ENCODE assay signal across 1 cellular context in genomic region chr2:42198466-42198865, GRCh38.
TF ChIP-seq lines count a peak whose summit lies in the region.

No MANE protein-coding gene starts in this region.

TF ChIP-seq in HepG2, 621 proteins besides CTCF, POLR2A, EP300 and RAD21:
- TF ChIP-seq ZBTB26 (CRISPR knock-in tag; IDR thresholded peaks at IDR 0.05; ENCODE audit: borderline replicate concordance) (no peak), HMGXB3 (CRISPR knock-in tag; IDR thresholded peaks at IDR 0.05; ENCODE audit: borderline replicate concordance) (0 out of 2 replicates have a peak, but pooled peaks have one; percentile 45), ZNF407 (CRISPR knock-in tag; IDR thresholded peaks at IDR 0.05; ENCODE audit: not compliant biosample characterization) (no peak)
